In genomic region chr16:20944861-20945390, GRCh38 we compare ENCODE assay signal across 9 cellular contexts. TPM values are rescaled to one million over a fixed set of nuclear protein-coding genes. Genes with fewer than 3 reads are reported as not detected.
DNase-seq lines count a peak whose midpoint lies in the region; ATAC-seq lines count a peak whose summit lies in the region.
"Had no signal": no experiment of that assay in that cellular context is flagged by ENCODE, and none has a peak within 500 bp of the region (broad histone marks: within the 10 kb centered on the region; RNA-seq: fewer than 3 reads in every experiment).

No MANE protein-coding gene starts in this region.

- peak; percentile 65 for DNase-seq in activated effector memory CD4-positive, alpha-beta T cell treated with anti-CD3 and anti-CD28 coated beads, Interleukin-2, amount 50 U/mL, for 16 hours
- DNase-seq in activated effector memory CD4-positive, alpha-beta T cell treated with Interleukin-2 at 50 U/mL for 16 hours: no peak
- DNase-seq in activated CD4-positive, alpha-beta T cell treated with anti-CD3 and anti-CD28 coated beads for 48 hours: peak; percentile 80
- peak; percentile 2 to 26 for DNase-seq in stimulated activated CD8-positive, alpha-beta memory T cell treated with anti-CD3 and anti-CD28 coated beads, Interleukin-7, amount 100 ng/mL, for 4 hours (ENCODE audit: low read depth in 2 of 2)
- no peak for DNase-seq in MG63
- DNase-seq: AML-193 had no signal

- no peaks in the 10 kb centered on the region for H3K36me3 ChIP-seq in MG63

- no peaks in the 10 kb centered on the region for H3K9me3 ChIP-seq in MG63

- no peaks in the 10 kb centered on the region for H3K27me3 ChIP-seq in MG63

- no peak overlapping the region for H3K4me3 ChIP-seq in MG63

- ATAC-seq in esophagus mucosa: peak; percentile 35
- ATAC-seq in HG03108 (IDR thresholded peaks at IDR 0.05; ENCODE audit: unreplicated experiment): no peak
- ATAC-seq in HG03342 (IDR thresholded peaks at IDR 0.05; ENCODE audit: unreplicated experiment): no peak

RNA-seq across cellular contexts. Expression of gene LYRM1, which starts 44.4 kb away (rescaled TPM):
- total RNA-seq in esophagus mucosa: 15.1 TPM
- total RNA-seq in MG63 (2014; rRNA removed; shearing (Covaris generic); ENCODE audit: low replicate concordance): 65.9 and 78.8 TPM in 2 replicates

RNA-seq across cellular contexts. Expression of gene DCUN1D3, which starts 44.8 kb away (rescaled TPM):
- total RNA-seq in esophagus mucosa: 17.1 TPM
- total RNA-seq in MG63 (2014; rRNA removed; shearing (Covaris generic); ENCODE audit: low replicate concordance): 15.6 and 16.8 TPM in 2 replicates

Comparison
In these comparisons a context has a peak if more than half of its experiments do, and no peak if none do; other contexts are left out.
1. DNase-seq: peak in activated effector memory CD4-positive, alpha-beta T cell treated with anti-CD3 and anti-CD28 coated beads, Interleukin-2, amount 50 U/mL, for 16 hours (single experiment), activated CD4-positive, alpha-beta T cell treated with anti-CD3 and anti-CD28 coated beads for 48 hours (single experiment) and stimulated activated CD8-positive, alpha-beta memory T cell treated with anti-CD3 and anti-CD28 coated beads, Interleukin-7, amount 100 ng/mL, for 4 hours (2 of 2); none in activated effector memory CD4-positive, alpha-beta T cell treated with Interleukin-2 at 50 U/mL for 16 hours (single experiment) and MG63 (single experiment).